9 cellular contexts compared by ENCODE assay signal in genomic region chr2:164913640-164914346, GRCh38. TPM values are rescaled to one million over a fixed set of nuclear protein-coding genes. Genes with fewer than 3 reads are reported as not detected.
DNase-seq lines count a peak whose midpoint lies in the region; ATAC-seq and TF ChIP-seq lines count a peak whose summit lies in the region.
"Had no signal": no experiment of that assay in that cellular context is flagged by ENCODE, and none has a peak within 500 bp of the region (broad histone marks: within the 10 kb centered on the region; RNA-seq: fewer than 3 reads in every experiment).

No MANE protein-coding gene starts in this region.

- H3K36me3 ChIP-seq in esophagus squamous epithelium (no peaks in the 10 kb centered on the region), osteoblast (ENCODE audit: insufficient read depth, low read length) (no peaks in the 10 kb centered on the region)

- no peaks in the 10 kb centered on the region for H4K20me1 ChIP-seq in osteoblast (ENCODE audit: insufficient read depth, low read length)

- peak overlapping the region; percentile 79 for H2AFZ ChIP-seq in osteoblast (ENCODE audit: low read length)

- H3K27ac ChIP-seq in esophagus squamous epithelium (peak overlapping the region; percentile 35 to 79 (median 75)), osteoblast (ENCODE audit: low read depth, low read length) (no peak overlapping the region)

- H3K4me2 ChIP-seq in osteoblast (ENCODE audit: insufficient read depth, low read length): no peak overlapping the region

- TF ChIP-seq CTCF in esophagus squamous epithelium (IDR thresholded peaks at IDR 0.05) (peak in 5 of 6 experiments; percentile 33 to 67 (median 44)), osteoblast (IDR thresholded peaks at IDR 0.05; ENCODE audit: extremely low read depth, low read depth, low read length) (peak; percentile 51)

- intact Hi-C loops in esophagus squamous epithelium (cut with DNase I): loop anchor here (10.0 kb wide), 1 partner anchor 179 kb away; no protein-coding TSS in a partner anchor

- TF ChIP-seq POLR2A in esophagus squamous epithelium (IDR thresholded peaks at IDR 0.05): no peak

- DNase-seq in EH (ENCODE audit: low read depth) (peak; percentile 52), NCI-H748 (lab: John Stamatoyannopoulos, UW; ENCODE audit: unreplicated experiment) (peak; percentile 77), esophagus squamous epithelium (lab: John Stamatoyannopoulos, UW) (no peak), osteoblast (ENCODE audit: insufficient read length, low spot score, missing footprints) (no peak), activated gamma-delta T cell (lab: John Stamatoyannopoulos, UW) (no peak)

- ATAC-seq in HG03139 (IDR thresholded peaks at IDR 0.05; ENCODE audit: unreplicated experiment) (no peak), HG03039 (IDR thresholded peaks at IDR 0.05; ENCODE audit: unreplicated experiment) (no peak), GM21526 (IDR thresholded peaks at IDR 0.05; ENCODE audit: low FRiP score, unreplicated experiment) (no peak)

- H3K9me3 ChIP-seq in esophagus squamous epithelium (no peaks in the 10 kb centered on the region), osteoblast (ENCODE audit: low read depth, low read length) (no peaks in the 10 kb centered on the region)

- H3K79me2 ChIP-seq in osteoblast (ENCODE audit: insufficient read depth, low read length): no peaks in the 10 kb centered on the region

- H3K27me3 ChIP-seq in esophagus squamous epithelium: no peaks in the 10 kb centered on the region
- no peaks in the 10 kb centered on the region for H3K27me3 ChIP-seq in osteoblast (ENCODE audit: insufficient read depth, low read length)

- H3K4me1 ChIP-seq in esophagus squamous epithelium (peaks cover 5 to 65% (median 25%) of the 10 kb centered on the region in 3 donors), osteoblast (ENCODE audit: insufficient read depth, low read length) (peaks cover 5% of the 10 kb centered on the region)

- H3K4me3 ChIP-seq in esophagus squamous epithelium (no peak overlapping the region), osteoblast (ENCODE audit: insufficient read depth, low read length) (no peak overlapping the region)
- H3K4me3 ChIP-seq: skin epidermis had no signal

RNA-seq across cellular contexts. Expression of gene SLC38A11, which starts 41.5 kb away (rescaled TPM):
- 1 to 10 TPM in 1 of 4 donors, under 1 TPM in 2, not detected in 1; 0.47 to 2.5 (median 0.66) TPM for total RNA-seq in esophagus squamous epithelium
- not detected in 2 replicates for total RNA-seq in osteoblast

Comparison
In these comparisons a context has a peak if more than half of its experiments do, and no peak if none do; other contexts are left out.
1. DNase-seq: peak in EH (single experiment) and NCI-H748 (single experiment); none in esophagus squamous epithelium (single experiment), osteoblast (single experiment) and activated gamma-delta T cell (single experiment).